ENCODE assay signal across 26 cellular contexts in the genomic region with DNA sequence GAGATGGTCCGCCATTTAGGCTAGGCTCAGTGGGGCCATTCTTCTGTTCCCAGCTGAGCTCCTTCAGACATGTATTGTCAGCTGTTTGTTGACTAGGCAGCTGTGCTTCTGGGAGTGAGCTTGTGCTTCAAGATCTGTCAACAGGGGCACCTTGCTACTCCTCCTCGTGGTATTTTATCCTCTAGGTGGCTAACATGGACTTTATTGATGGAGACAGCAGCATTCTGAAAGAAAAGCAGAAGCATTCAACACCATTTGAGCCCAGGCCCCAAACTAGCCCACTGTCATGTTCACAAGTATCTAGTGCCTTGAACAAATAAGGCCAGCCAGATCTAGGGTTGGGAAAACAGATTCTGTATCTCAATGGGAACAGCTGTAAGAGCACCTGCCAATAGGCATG.
"Had no signal": no experiment of that assay in that cellular context is flagged by ENCODE, and none has a peak within 500 bp of the region (broad histone marks: within the 10 kb centered on the region; RNA-seq: fewer than 3 reads in every experiment).

No MANE protein-coding gene starts in this region.

- H3K79me2 ChIP-seq: hepatocyte had no signal

- H3K4me2 ChIP-seq: hepatocyte had no signal

- H3K4me1 Mint-ChIP-seq: endodermal cell, mesothelial cell of epicardium had no signal

- H3K4me3 Mint-ChIP-seq: dendritic cell treated with granulocyte-macrophage colony-stimulating factor and Interleukin-4, amounts not matched to agents 40 ng/mL and 50 ng/mL, for 4 days; effector memory CD8-positive, alpha-beta T cell; endodermal cell; mesothelial cell of epicardium had no signal

- H3K27ac Mint-ChIP-seq: endodermal cell, mesothelial cell of epicardium had no signal

- H3K27me3 Mint-ChIP-seq: dendritic cell treated with granulocyte-macrophage colony-stimulating factor and Interleukin-4, amounts not matched to agents 40 ng/mL and 50 ng/mL, for 4 days had no signal

- DNase-seq: colonic mucosa; cortex of kidney; effector CD8-positive, alpha-beta T cell; effector memory CD8-positive, alpha-beta T cell; endodermal cell; erythroblast; foreskin keratinocyte; heart left ventricle; hypothalamus; immature natural killer cell; islet precursor cell; kidney; kidney glomerular epithelial cell; left colon; left lung; left ventricle myocardium superior; lower lobe of right lung; mesenchymal stem cell; mucosa of descending colon; naive B cell had no signal

- H3K27me3 ChIP-seq: colonic mucosa, foreskin keratinocyte, gastroesophageal sphincter, heart left ventricle, hepatocyte, left lung had no signal

- H3K4me1 ChIP-seq: colonic mucosa, foreskin keratinocyte, gastroesophageal sphincter, lower lobe of right lung had no signal

- H2AFZ ChIP-seq: hepatocyte had no signal

- ATAC-seq: effector memory CD8-positive, alpha-beta T cell; esophagus mucosa; foreskin keratinocyte; gastroesophageal sphincter; heart left ventricle; left colon; left lung; left ventricle myocardium superior; lower lobe of right lung; mucosa of descending colon had no signal

- H3K27ac ChIP-seq: colonic mucosa, epithelial cell of prostate, foreskin keratinocyte, gastroesophageal sphincter, heart left ventricle, hepatocyte, left lung, lower lobe of right lung had no signal

- H3K9me3 Mint-ChIP-seq: effector memory CD8-positive, alpha-beta T cell had no signal

- H3K4me3 ChIP-seq: colonic mucosa, gastroesophageal sphincter, heart left ventricle, hepatocyte, left lung, lower lobe of right lung, mucosa of descending colon had no signal

- H3K9me3 ChIP-seq: colonic mucosa, left lung, lower lobe of right lung, mucosa of descending colon had no signal

- H3K36me3 ChIP-seq: colonic mucosa, gastroesophageal sphincter, heart left ventricle, left lung, lower lobe of right lung had no signal
